ENCODE assay signal across 14 cellular contexts in the genomic region with DNA sequence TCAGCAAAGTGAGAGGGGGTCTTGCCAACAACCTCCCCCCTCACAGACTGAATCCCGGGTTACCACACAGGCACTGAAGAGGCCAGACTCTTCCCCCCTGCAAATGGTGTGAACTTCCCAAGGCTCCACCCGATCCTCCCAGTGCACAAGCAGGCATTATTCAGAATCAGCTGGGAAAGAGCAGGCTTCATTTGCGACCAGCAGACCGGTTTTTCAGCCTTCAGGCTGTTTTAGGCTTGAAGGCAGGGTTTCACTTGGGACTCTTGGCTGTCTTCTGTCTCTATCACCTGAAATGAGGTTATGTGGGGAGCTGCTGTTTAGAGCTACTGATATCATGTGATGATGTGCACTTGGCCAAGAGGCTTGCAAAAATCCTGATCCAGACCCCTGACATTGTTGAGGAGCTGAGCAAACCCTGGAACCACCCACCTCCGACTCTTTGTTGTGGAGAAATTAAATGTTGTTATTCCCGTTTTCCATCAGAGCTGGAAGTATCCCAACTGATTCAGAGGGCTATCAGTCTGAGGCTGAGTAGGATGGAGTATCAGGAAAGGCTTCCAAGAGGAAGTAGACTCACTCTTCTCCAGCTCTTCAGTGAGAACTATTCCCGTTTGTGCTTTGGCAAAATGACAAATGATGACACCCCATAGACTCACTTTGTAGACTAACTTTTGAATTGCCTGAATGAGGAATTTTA.
DNase-seq lines count a peak whose midpoint lies in the region; ATAC-seq and TF ChIP-seq lines count a peak whose summit lies in the region.
"Had no signal": no experiment of that assay in that cellular context is flagged by ENCODE, and none has a peak within 500 bp of the region (broad histone marks: within the 10 kb centered on the region; RNA-seq: fewer than 3 reads in every experiment).

No MANE protein-coding gene starts in this region.

- H3K27ac ChIP-seq in CD4-positive, alpha-beta T cell (ENCODE audit: low read depth, low read length), result no peak overlapping the region
- H3K27ac ChIP-seq: HL-60 had no signal

- no peaks in the 10 kb centered on the region for H3K27me3 Mint-ChIP-seq in CD4-positive, alpha-beta T cell
- H3K27me3 Mint-ChIP-seq: CD4-positive, alpha-beta memory T cell; T-helper 17 cell had no signal

- no peaks in the 10 kb centered on the region for H3K36me3 ChIP-seq in MG63
- H3K36me3 ChIP-seq: thoracic aorta had no signal

- no peaks in the 10 kb centered on the region for H3K9me3 ChIP-seq in MG63
- H3K9me3 ChIP-seq in CD4-positive, alpha-beta T cell (ENCODE audit: control insufficient read depth, low read length), result no peaks in the 10 kb centered on the region
- H3K9me3 ChIP-seq: thoracic aorta had no signal

- no peak overlapping the region for H3K4me3 ChIP-seq in MG63
- H3K4me3 ChIP-seq: thoracic aorta had no signal

- no peaks in the 10 kb centered on the region for H3K36me3 Mint-ChIP-seq in CD4-positive, alpha-beta T cell (ENCODE audit: low read depth)
- H3K36me3 Mint-ChIP-seq: CD4-positive, alpha-beta memory T cell had no signal

- no peak for TF ChIP-seq CTCF in omental fat pad (IDR thresholded peaks at IDR 0.05)
- no peak for TF ChIP-seq CTCF in CD4-positive, alpha-beta T cell (IDR thresholded peaks at IDR 0.05)

- CTCF ChIA-PET in CD4-positive, alpha-beta T cell (lab: Charles Lee), result no interaction called here

- no peak overlapping the region for H3K4me3 Mint-ChIP-seq in CD4-positive, alpha-beta T cell
- H3K4me3 Mint-ChIP-seq: CD4-positive, alpha-beta memory T cell had no signal

- intact Hi-C loops in CD4-positive, alpha-beta T cell (cut with DNase I, micrococcal nuclease), result no loop called here

- ATAC-seq in omental fat pad (ENCODE audit: low FRiP score) (peak; percentile 90), GM19023 (IDR thresholded peaks at IDR 0.05; ENCODE audit: unreplicated experiment) (no peak), GM21529 (IDR thresholded peaks at IDR 0.05; ENCODE audit: unreplicated experiment) (no peak)
- ATAC-seq in CD4-positive, alpha-beta T cell (ENCODE audit: poor library complexity), result no peak
- ATAC-seq: T-helper 17 cell had no signal

- H3K9me3 Mint-ChIP-seq in CD4-positive, alpha-beta T cell, result no peaks in the 10 kb centered on the region
- H3K9me3 Mint-ChIP-seq: CD4-positive, alpha-beta memory T cell had no signal

- peaks cover 26% of the 10 kb centered on the region for H3K4me1 Mint-ChIP-seq in CD4-positive, alpha-beta T cell (ENCODE audit: low read depth)

- POLR2A ChIA-PET in CD4-positive, alpha-beta T cell (lab: Charles Lee), result no interaction called here

- no peak overlapping the region for H3K27ac Mint-ChIP-seq in CD4-positive, alpha-beta T cell

- DNase-seq in Ammon's horn (ENCODE audit: low spot score) (peak; percentile 18), MG63 (peak; percentile 72), dermis microvascular lymphatic vessel endothelial cell (ENCODE audit: low read depth in 2 of 2) (peak; percentile 45 to 81), omental fat pad (ENCODE audit: low spot score) (no peak), cerebellum (ENCODE audit: low spot score) (no peak)
- DNase-seq in CD4-positive, alpha-beta T cell, result no peak
- DNase-seq: amniotic stem cell; CD4-positive, alpha-beta memory T cell; NCI-H1417 treated with DMSO at 0.1 percent for 48 hours; T-helper 17 cell had no signal

- H3K27me3 ChIP-seq in MG63, result no peaks in the 10 kb centered on the region
- H3K27me3 ChIP-seq in CD4-positive, alpha-beta T cell (ENCODE audit: control insufficient read depth, insufficient read depth, low read length), result no peaks in the 10 kb centered on the region

Comparison
In these comparisons a context has a peak if more than half of its experiments do, and no peak if none do; other contexts are left out.
1. DNase-seq: peak in Ammon's horn (single experiment), MG63 (single experiment) and dermis microvascular lymphatic vessel endothelial cell (2 of 2); none in omental fat pad (single experiment), cerebellum (single experiment) and CD4-positive, alpha-beta T cell (0 of 10).